1 cellular context compared by ENCODE assay signal in the genomic region with DNA sequence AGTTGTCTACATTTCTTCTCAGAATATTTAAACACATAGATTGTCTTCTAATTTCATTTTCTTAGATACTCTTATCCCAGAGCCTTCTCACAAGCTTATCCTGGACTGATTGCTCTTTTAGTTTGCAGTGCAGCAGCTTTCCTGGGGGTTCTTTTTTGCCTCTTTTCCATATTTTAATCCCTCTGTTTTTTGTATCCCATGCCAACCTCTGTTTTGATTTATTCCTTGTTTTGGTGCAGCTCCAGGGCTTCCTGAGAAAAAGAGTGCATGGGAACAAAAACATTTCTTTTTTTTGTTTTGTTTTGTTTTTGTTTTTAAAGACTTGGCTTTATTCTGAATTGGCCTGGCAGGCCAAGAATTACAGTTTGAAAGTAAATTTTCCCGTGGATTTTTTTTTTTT.
TF ChIP-seq lines count a peak whose summit lies in the region.

No MANE protein-coding gene starts in this region.

TF ChIP-seq in GM23338, 12 proteins besides CTCF, POLR2A, EP300 and RAD21 (continued from another document):
- TF ChIP-seq, protein P1, sequence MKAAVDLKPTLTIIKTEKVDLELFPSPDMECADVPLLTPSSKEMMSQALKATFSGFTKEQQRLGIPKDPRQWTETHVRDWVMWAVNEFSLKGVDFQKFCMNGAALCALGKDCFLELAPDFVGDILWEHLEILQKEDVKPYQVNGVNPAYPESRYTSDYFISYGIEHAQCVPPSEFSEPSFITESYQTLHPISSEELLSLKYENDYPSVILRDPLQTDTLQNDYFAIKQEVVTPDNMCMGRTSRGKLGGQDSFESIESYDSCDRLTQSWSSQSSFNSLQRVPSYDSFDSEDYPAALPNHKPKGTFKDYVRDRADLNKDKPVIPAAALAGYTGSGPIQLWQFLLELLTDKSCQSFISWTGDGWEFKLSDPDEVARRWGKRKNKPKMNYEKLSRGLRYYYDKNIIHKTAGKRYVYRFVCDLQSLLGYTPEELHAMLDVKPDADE (IDR thresholded peaks at IDR 0.05): no peak
- TF ChIP-seq JUNB (IDR thresholded peaks at IDR 0.05; ENCODE audit: unreplicated experiment) (no peak), POLR2AphosphoS5 (IDR thresholded peaks at IDR 0.05; ENCODE audit: low read depth) (no peak), EZH2phosphoT487 (IDR thresholded peaks at IDR 0.05; ENCODE audit: unreplicated experiment) (no peak), ZNF331 (CRISPR knock-in tag; IDR thresholded peaks at IDR 0.05; ENCODE audit: low read depth) (no peak), STAT1 (IDR thresholded peaks at IDR 0.05; ENCODE audit: unreplicated experiment) (no peak), NANOG (IDR thresholded peaks at IDR 0.05; ENCODE audit: borderline replicate concordance) (no peak)
- TF ChIP-seq, protein P2, sequence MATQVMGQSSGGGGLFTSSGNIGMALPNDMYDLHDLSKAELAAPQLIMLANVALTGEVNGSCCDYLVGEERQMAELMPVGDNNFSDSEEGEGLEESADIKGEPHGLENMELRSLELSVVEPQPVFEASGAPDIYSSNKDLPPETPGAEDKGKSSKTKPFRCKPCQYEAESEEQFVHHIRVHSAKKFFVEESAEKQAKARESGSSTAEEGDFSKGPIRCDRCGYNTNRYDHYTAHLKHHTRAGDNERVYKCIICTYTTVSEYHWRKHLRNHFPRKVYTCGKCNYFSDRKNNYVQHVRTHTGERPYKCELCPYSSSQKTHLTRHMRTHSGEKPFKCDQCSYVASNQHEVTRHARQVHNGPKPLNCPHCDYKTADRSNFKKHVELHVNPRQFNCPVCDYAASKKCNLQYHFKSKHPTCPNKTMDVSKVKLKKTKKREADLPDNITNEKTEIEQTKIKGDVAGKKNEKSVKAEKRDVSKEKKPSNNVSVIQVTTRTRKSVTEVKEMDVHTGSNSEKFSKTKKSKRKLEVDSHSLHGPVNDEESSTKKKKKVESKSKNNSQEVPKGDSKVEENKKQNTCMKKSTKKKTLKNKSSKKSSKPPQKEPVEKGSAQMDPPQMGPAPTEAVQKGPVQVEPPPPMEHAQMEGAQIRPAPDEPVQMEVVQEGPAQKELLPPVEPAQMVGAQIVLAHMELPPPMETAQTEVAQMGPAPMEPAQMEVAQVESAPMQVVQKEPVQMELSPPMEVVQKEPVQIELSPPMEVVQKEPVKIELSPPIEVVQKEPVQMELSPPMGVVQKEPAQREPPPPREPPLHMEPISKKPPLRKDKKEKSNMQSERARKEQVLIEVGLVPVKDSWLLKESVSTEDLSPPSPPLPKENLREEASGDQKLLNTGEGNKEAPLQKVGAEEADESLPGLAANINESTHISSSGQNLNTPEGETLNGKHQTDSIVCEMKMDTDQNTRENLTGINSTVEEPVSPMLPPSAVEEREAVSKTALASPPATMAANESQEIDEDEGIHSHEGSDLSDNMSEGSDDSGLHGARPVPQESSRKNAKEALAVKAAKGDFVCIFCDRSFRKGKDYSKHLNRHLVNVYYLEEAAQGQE (IDR thresholded peaks at IDR 0.05; ENCODE audit: unreplicated experiment): no peak
